8 cellular contexts compared by ENCODE assay signal in the genomic region with DNA sequence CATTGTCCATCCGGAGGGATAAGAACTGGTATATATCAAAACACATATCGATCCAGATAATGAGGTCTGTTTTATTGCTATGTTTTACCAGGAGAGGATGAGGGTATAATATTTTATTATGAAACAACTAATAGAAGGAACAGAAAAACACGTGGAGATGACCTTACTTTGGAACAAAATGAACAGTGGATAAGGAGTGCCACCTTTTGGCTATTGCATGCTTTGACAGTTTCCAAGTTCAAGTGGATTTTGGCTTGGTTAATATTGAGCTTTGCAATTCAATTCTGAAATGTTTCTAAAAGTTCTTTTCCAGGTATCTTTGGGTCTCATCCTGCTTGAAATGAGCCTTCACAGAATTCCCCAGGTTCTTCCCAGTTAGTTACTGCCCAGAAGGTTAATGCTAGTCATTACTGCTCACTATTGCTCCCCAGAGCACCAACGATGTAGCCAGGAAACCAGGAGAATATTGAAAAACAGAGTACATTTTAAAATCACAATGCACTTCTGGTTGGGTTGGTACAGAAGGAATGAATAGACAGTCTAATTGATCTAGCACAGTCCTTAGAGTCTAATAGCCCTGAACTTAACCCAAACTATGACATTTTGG.
DNase-seq lines count a peak whose midpoint lies in the region; ATAC-seq and TF ChIP-seq lines count a peak whose summit lies in the region.

No MANE protein-coding gene starts in this region.

- H3K27me3 Mint-ChIP-seq in nephron progenitor cell (ENCODE audit: low read depth, poor library complexity), result peaks cover 5% of the 10 kb centered on the region

- peak; percentile 46 for DNase-seq in NCI-H2227 treated with DMSO at 0.1 percent for 48 hours (lab: John Stamatoyannopoulos, UW)
- DNase-seq in choroid plexus epithelial cell (ENCODE audit: low read depth), result peak; percentile 88
- no peak for DNase-seq in nephron progenitor cell
- no peak for DNase-seq in NCI-H526 treated with DMSO at 0.1 percent for 48 hours (lab: John Stamatoyannopoulos, UW)
- no peak for DNase-seq in stimulated activated naive CD4-positive, alpha-beta T cell (lab: John Stamatoyannopoulos, UW)
- no peak for DNase-seq in cerebellar nuclear complex (lab: John Stamatoyannopoulos, UW)

- TF ChIP-seq CTCF in GM12872 (IDR thresholded peaks at IDR 0.05; ENCODE audit: insufficient read depth, low read depth, low read length) (peak; percentile 41; the same call in 2 of the 3 replicates), choroid plexus epithelial cell (conservative IDR thresholded peaks at IDR 0.05; ENCODE audit: low read depth, low read length) (peak; percentile 78), nephron progenitor cell (IDR thresholded peaks at IDR 0.05) (peak; percentile 54)

- peaks cover 57% of the 10 kb centered on the region for H3K4me1 Mint-ChIP-seq in nephron progenitor cell

- no peaks in the 10 kb centered on the region for H3K9me3 Mint-ChIP-seq in nephron progenitor cell

- H3K27ac Mint-ChIP-seq in nephron progenitor cell, result no peak overlapping the region

- no peak overlapping the region for H3K4me3 Mint-ChIP-seq in nephron progenitor cell

- H3K4me3 ChIP-seq in choroid plexus epithelial cell (ENCODE audit: low read depth, low read length), result no peak overlapping the region

- H3K36me3 Mint-ChIP-seq in nephron progenitor cell (ENCODE audit: low read depth), result no peaks in the 10 kb centered on the region

- peak; percentile 54 for ATAC-seq in HG02763 (IDR thresholded peaks at IDR 0.05; ENCODE audit: unreplicated experiment)

Comparison
In these comparisons a context has a peak if more than half of its experiments do, and no peak if none do; other contexts are left out.
1. DNase-seq: peak in NCI-H2227 treated with DMSO at 0.1 percent for 48 hours (single experiment) and choroid plexus epithelial cell (single experiment); none in nephron progenitor cell (single experiment), NCI-H526 treated with DMSO at 0.1 percent for 48 hours (single experiment), stimulated activated naive CD4-positive, alpha-beta T cell (0 of 6) and cerebellar nuclear complex (0 of 2).
2. Peak in every context shown above with its lines, with median percentiles within 50 percentile points of each other: CTCF ChIP-seq.